In genomic region chr15:100832178-100832942, GRCh38 we compare ENCODE assay signal across 22 cellular contexts. TPM values are rescaled to one million over a fixed set of nuclear protein-coding genes. Genes with fewer than 3 reads are reported as not detected.
"Had no signal": no experiment of that assay in that cellular context is flagged by ENCODE, and none has a peak within 500 bp of the region (broad histone marks: within the 10 kb centered on the region; RNA-seq: fewer than 3 reads in every experiment).

No MANE protein-coding gene starts in this region.

- H3K9ac ChIP-seq: parathyroid adenoma had no signal

- H3K9me3 Mint-ChIP-seq: activated naive CD4-positive, alpha-beta T cell treated with anti-CD3 and anti-CD28 coated beads, Interleukin-2, amount 50 U/mL, for 72 hours had no signal

- DNase-seq: activated CD4-positive, alpha-beta T cell treated with anti-CD3 and anti-CD28 coated beads, Interleukin-2, amount 50 U/mL, for 4 hours; activated CD8-positive, alpha-beta memory T cell treated with anti-CD3 and anti-CD28 coated beads for 24 hours; activated CD8-positive, alpha-beta memory T cell treated with anti-CD3 and anti-CD28 coated beads, Interleukin-2, amount 50 U/mL, for 4 hours; activated gamma-delta T cell; colonic mucosa; heart left ventricle; left colon; mesendoderm; mucosa of descending colon; nucleus accumbens; right cardiac atrium; stimulated activated CD4-positive, alpha-beta T cell treated with anti-CD3 and anti-CD28 coated beads, Interleukin-1b, Interleukin-23, amount 100 ng/mL, for 48 hours; T-helper 9 cell; transverse colon; uterus had no signal

- H3K36me3 ChIP-seq: breast epithelium, colonic mucosa, gastroesophageal sphincter, heart left ventricle, transverse colon, uterus had no signal

- H3K4me1 ChIP-seq: breast epithelium, colonic mucosa, gastroesophageal sphincter, heart left ventricle, parathyroid adenoma, transverse colon, uterus had no signal

- H3K9me3 ChIP-seq: breast epithelium, colonic mucosa, mucosa of descending colon, transverse colon had no signal

- H3K4me3 ChIP-seq: breast epithelium, colonic mucosa, gastroesophageal sphincter, heart left ventricle, mucosa of descending colon, skin epidermis, transverse colon, uterus had no signal

- H3K36me3 Mint-ChIP-seq: activated naive CD4-positive, alpha-beta T cell treated with anti-CD3 and anti-CD28 coated beads, Interleukin-2, amount 50 U/mL, for 72 hours had no signal

- H3K27ac ChIP-seq: breast epithelium, colonic mucosa, epithelial cell of prostate, gastroesophageal sphincter, heart left ventricle, parathyroid adenoma, transverse colon, uterus had no signal

- ATAC-seq: gastroesophageal sphincter, heart left ventricle, left colon, mucosa of descending colon, right cardiac atrium had no signal

- H3K79me2 ChIP-seq: parathyroid adenoma had no signal

- H2AFZ ChIP-seq: parathyroid adenoma had no signal

- H3K27me3 ChIP-seq: breast epithelium, colonic mucosa, transverse colon, uterus had no signal

RNA-seq across cellular contexts. Expression of gene ALDH1A3, which starts 47.3 kb away (rescaled TPM):
- total RNA-seq: activated naive CD4-positive, alpha-beta T cell treated with anti-CD3 and anti-CD28 coated beads, Interleukin-2, amount 50 U/mL, for 72 hours; T-helper 1 cell treated with Interleukin-12 subunit alpha and Interleukin-12 subunit beta and Interleukin-4 antibody, amounts not matched to agents 30 ng/mL and 1 ng/mL, for 36 hours had no signal
